Comparison of ENCODE assay signal across 1 cellular context in genomic region chr6:33123732-33124524, GRCh38.
A peak's percentile ranks its signal among the peaks of the same experiment; 100 is the strongest.
TF ChIP-seq lines count a peak whose summit lies in the region.

No MANE protein-coding gene starts in this region.

TF ChIP-seq in K562, 482 proteins besides CTCF, POLR2A, EP300 and RAD21 (continued from another document and continues in another):
- TF ChIP-seq CHD7 (IDR thresholded peaks at IDR 0.05; ENCODE audit: low read depth, low read length) (no peak), NFE2L1 (tag; IDR thresholded peaks at IDR 0.05; ENCODE audit: borderline replicate concordance, low read depth) (no peak), MAZ (CRISPR knock-in tag; conservative IDR thresholded peaks at IDR 0.05 in 1 of 2, IDR thresholded peaks at IDR 0.05 in 1 of 2) (no peak), LCOR (CRISPR knock-in tag; IDR thresholded peaks at IDR 0.05) (0 out of 2 replicates have a peak, but pooled peaks have one; percentile 32), CBX5 (IDR thresholded peaks at IDR 0.05; ENCODE audit: borderline replicate concordance, low read depth) (0 out of 2 replicates have a peak, but pooled peaks have one; percentile 15), ID3 (CRISPR knock-in tag; IDR thresholded peaks at IDR 0.05) (no peak), ID3 (tag; IDR thresholded peaks at IDR 0.05) (no peak), ZNF212 (CRISPR knock-in tag; IDR thresholded peaks at IDR 0.05) (no peak), CC2D1A (IDR thresholded peaks at IDR 0.05) (peak; percentile 84; the same call in 1 of the 2 replicates), EHMT2 (IDR thresholded peaks at IDR 0.05) (peak; percentile 7; the same call in 1 of the 2 replicates), SAFB (IDR thresholded peaks at IDR 0.05; ENCODE audit: borderline replicate concordance, low read depth, low read length) (no peak), TBL1XR1 (IDR thresholded peaks at IDR 0.05; ENCODE audit: low read length in 2 of 2) (peak in 1 of 2 experiments; percentile 39; a peak in 1 of 4 replicates), CXXC5 (CRISPR knock-in tag; IDR thresholded peaks at IDR 0.05) (0 out of 2 replicates have a peak, but pooled peaks have one; percentile 12), ESRRA (IDR thresholded peaks at IDR 0.05; ENCODE audit: borderline replicate concordance, low read depth) (no peak), ZNF133 (CRISPR knock-in tag; IDR thresholded peaks at IDR 0.05) (no peak), ZNF384 (IDR thresholded peaks at IDR 0.05; ENCODE audit: low read depth, low read length) (no peak), ATF7 (IDR thresholded peaks at IDR 0.05) (peak; percentile 46; the same call in 1 of the 2 replicates), DEAF1 (CRISPR knock-in tag; IDR thresholded peaks at IDR 0.05) (peak; percentile 89), NFRKB (IDR thresholded peaks at IDR 0.05; ENCODE audit: low read depth) (no peak), THAP12 (CRISPR knock-in tag; IDR thresholded peaks at IDR 0.05) (no peak), CHCHD3 (CRISPR knock-in tag; IDR thresholded peaks at IDR 0.05) (no peak), MAFF (IDR thresholded peaks at IDR 0.05; ENCODE audit: low read length) (0 out of 2 replicates have a peak, but pooled peaks have one; percentile 2), PML (IDR thresholded peaks at IDR 0.05; ENCODE audit: low read length) (no peak), XRCC5 (IDR thresholded peaks at IDR 0.05; ENCODE audit: low read depth, low read length) (0 out of 2 replicates have a peak, but pooled peaks have one; percentile 37), BCOR (IDR thresholded peaks at IDR 0.05) (0 out of 2 replicates have a peak, but pooled peaks have one; percentile 29), ZSCAN29 (IDR thresholded peaks at IDR 0.05) (no peak), ZNF655 (CRISPR knock-in tag; IDR thresholded peaks at IDR 0.05) (no peak), MYC (IDR thresholded peaks at IDR 0.05; ENCODE audit: low read depth, low read length) (peak; percentile 87), MYC (CRISPR knock-in tag; IDR thresholded peaks at IDR 0.05; ENCODE audit: borderline replicate concordance, low read depth) (no peak), ARID2 (IDR thresholded peaks at IDR 0.05) (peak; percentile 55), NCOR1 (IDR thresholded peaks at IDR 0.05) (no peak), IFI16 (CRISPR knock-in tag; IDR thresholded peaks at IDR 0.05) (no peak), HCFC1 (IDR thresholded peaks at IDR 0.05; ENCODE audit: low read depth, low read length) (no peak), ZNF561 (CRISPR knock-in tag; conservative IDR thresholded peaks at IDR 0.05) (no peak), SMC3 (conservative IDR thresholded peaks at IDR 0.05; ENCODE audit: insufficient read depth, low read depth, low read length) (peak; percentile 89), E2F6 (IDR thresholded peaks at IDR 0.05; ENCODE audit: borderline replicate concordance in 1 of 2, extremely low read depth in 1 of 2, insufficient read depth in 1 of 2, insufficient read length in 1 of 2, low read depth in 1 of 2, low read length in 1 of 2, poor library complexity in 1 of 2, severe bottlenecking in 1 of 2) (peak in 1 of 2 experiments; percentile 45)
- TF ChIP-seq, protein P1, sequence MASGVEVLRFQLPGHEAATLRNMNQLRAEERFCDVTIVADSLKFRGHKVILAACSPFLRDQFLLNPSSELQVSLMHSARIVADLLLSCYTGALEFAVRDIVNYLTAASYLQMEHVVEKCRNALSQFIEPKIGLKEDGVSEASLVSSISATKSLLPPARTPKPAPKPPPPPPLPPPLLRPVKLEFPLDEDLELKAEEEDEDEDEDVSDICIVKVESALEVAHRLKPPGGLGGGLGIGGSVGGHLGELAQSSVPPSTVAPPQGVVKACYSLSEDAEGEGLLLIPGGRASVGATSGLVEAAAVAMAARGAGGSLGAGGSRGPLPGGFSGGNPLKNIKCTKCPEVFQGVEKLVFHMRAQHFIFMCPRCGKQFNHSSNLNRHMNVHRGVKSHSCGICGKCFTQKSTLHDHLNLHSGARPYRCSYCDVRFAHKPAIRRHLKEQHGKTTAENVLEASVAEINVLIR (CRISPR knock-in tag; IDR thresholded peaks at IDR 0.05), result no peak
- TF ChIP-seq, protein P2, sequence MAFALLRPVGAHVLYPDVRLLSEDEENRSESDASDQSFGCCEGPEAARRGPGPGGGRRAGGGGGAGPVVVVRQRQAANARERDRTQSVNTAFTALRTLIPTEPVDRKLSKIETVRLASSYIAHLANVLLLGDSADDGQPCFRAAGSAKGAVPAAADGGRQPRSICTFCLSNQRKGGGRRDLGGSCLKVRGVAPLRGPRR (CRISPR knock-in tag; IDR thresholded peaks at IDR 0.05), result no peak
- TF ChIP-seq, protein P3, sequence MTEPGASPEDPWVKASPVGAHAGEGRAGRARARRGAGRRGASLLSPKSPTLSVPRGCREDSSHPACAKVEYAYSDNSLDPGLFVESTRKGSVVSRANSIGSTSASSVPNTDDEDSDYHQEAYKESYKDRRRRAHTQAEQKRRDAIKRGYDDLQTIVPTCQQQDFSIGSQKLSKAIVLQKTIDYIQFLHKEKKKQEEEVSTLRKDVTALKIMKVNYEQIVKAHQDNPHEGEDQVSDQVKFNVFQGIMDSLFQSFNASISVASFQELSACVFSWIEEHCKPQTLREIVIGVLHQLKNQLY (CRISPR knock-in tag; conservative IDR thresholded peaks at IDR 0.05), result no peak
- TF ChIP-seq, protein P4, sequence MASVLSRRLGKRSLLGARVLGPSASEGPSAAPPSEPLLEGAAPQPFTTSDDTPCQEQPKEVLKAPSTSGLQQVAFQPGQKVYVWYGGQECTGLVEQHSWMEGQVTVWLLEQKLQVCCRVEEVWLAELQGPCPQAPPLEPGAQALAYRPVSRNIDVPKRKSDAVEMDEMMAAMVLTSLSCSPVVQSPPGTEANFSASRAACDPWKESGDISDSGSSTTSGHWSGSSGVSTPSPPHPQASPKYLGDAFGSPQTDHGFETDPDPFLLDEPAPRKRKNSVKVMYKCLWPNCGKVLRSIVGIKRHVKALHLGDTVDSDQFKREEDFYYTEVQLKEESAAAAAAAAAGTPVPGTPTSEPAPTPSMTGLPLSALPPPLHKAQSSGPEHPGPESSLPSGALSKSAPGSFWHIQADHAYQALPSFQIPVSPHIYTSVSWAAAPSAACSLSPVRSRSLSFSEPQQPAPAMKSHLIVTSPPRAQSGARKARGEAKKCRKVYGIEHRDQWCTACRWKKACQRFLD (CRISPR knock-in tag; IDR thresholded peaks at IDR 0.05), result no peak
